27 cellular contexts compared by ENCODE assay signal in genomic region chr19:51970718-51971117, GRCh38.
"Had no signal": no experiment of that assay in that cellular context is flagged by ENCODE, and none has a peak within 500 bp of the region (broad histone marks: within the 10 kb centered on the region; RNA-seq: fewer than 3 reads in every experiment).

No MANE protein-coding gene starts in this region.

- H3K27ac ChIP-seq: gastrocnemius medialis, left ventricle myocardium inferior, neural progenitor cell, parathyroid adenoma, psoas muscle, tibial nerve had no signal

- H3K4me1 ChIP-seq: gastrocnemius medialis, left ventricle myocardium inferior, neural progenitor cell, parathyroid adenoma, psoas muscle, tibial nerve had no signal

- H3K4me2 ChIP-seq: neural progenitor cell, smooth muscle cell had no signal

- H2AFZ ChIP-seq: neural progenitor cell, parathyroid adenoma had no signal

- H3K27me3 ChIP-seq: gastrocnemius medialis, neural progenitor cell, tibial nerve had no signal

- ATAC-seq: gastrocnemius medialis; natural killer cell; psoas muscle; stimulated activated naive B cell treated with anti-CD40 and anti-IgM and Interleukin-4, amounts not matched to agents 10 μg/mL and 1 μg/mL and 100 μg/mL, for 72 hours; T-cell had no signal

- H3K79me2 ChIP-seq: parathyroid adenoma had no signal

- H3K9ac ChIP-seq: neural progenitor cell, parathyroid adenoma had no signal

- DNase-seq: activated CD4-positive, alpha-beta T cell treated with anti-CD3 and anti-CD28 coated beads for 4 hours; activated CD4-positive, alpha-beta T cell treated with anti-CD3 and anti-CD28 coated beads, Interleukin-2, amount 50 U/mL, for 4 hours; activated CD4-positive, CD25-positive, alpha-beta regulatory T cell; activated CD8-positive, alpha-beta memory T cell treated with anti-CD3 and anti-CD28 coated beads, Interleukin-2, amount 50 U/mL, for 4 hours; activated gamma-delta T cell; activated naive CD4-positive, alpha-beta T cell treated with anti-CD3 and anti-CD28 coated beads, Interleukin-2, amount 10 ng/mL, durations not matched to agents 7 days and 5 days; activated naive CD8-positive, alpha-beta T cell treated with anti-CD3 and anti-CD28 coated beads, Interleukin-2, amount 10 ng/mL, durations not matched to agents 7 days and 5 days; activated T-cell treated with anti-CD3 and anti-CD28 coated beads, Interleukin-2, amount 50 U/mL, for 1 hour; amniotic stem cell; caudate nucleus; effector CD4-positive, alpha-beta T cell; erythroblast; gastrocnemius medialis; glutamatergic neuron; islet precursor cell; left ventricle myocardium inferior; natural killer cell; occipital lobe; psoas muscle; stimulated activated CD4-positive, alpha-beta T cell treated with anti-CD3 and anti-CD28 coated beads, Interleukin-15, amount 100 ng/mL, for 24 hours; stimulated activated CD4-positive, alpha-beta T cell treated with anti-CD3 and anti-CD28 coated beads, Interleukin-2, amount 100 ng/mL, for 24 hours; stimulated activated naive B cell treated with anti-CD40 and anti-IgM and Interleukin-4, amounts not matched to agents 10 μg/mL and 1 μg/mL and 100 μg/mL, for 72 hours; T-cell had no signal

- H3K4me3 ChIP-seq: left ventricle myocardium inferior, neural progenitor cell, psoas muscle, smooth muscle cell, tibial nerve had no signal
